In the genomic region with DNA sequence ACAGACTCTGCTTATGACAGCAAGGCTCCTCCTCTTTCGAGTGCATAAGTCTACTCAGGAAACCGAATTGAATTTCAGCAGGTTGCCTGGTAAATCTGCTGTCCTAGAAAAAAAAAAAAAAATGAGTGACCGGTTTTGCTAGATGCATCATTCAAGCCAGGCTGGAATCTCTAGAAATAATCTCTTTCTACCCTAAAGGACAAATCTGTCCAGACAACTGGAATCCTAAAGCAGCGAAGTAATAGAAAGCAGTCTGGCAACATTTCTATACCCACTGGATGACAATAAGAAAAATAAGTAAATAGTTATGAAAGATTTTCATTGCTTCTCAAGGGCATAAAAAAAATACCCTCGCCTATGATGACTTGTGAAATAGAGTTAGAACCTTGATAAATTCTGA, we compare ENCODE assay signal across 16 cellular contexts.
DNase-seq lines count a peak whose midpoint lies in the region; ATAC-seq and TF ChIP-seq lines count a peak whose summit lies in the region.
"Had no signal": no experiment of that assay in that cellular context is flagged by ENCODE, and none has a peak within 500 bp of the region (broad histone marks: within the 10 kb centered on the region; RNA-seq: fewer than 3 reads in every experiment).

No MANE protein-coding gene starts in this region.

- no peaks in the 10 kb centered on the region for H3K36me3 Mint-ChIP-seq in activated naive CD4-positive, alpha-beta T cell treated with anti-CD3 and anti-CD28 coated beads, Interleukin-2, amount 10 ng/mL, durations not matched to agents 7 days and 5 days

- H2AFZ ChIP-seq in smooth muscle cell (ENCODE audit: low read depth): no peak overlapping the region

- H3K4me1 Mint-ChIP-seq in activated naive CD4-positive, alpha-beta T cell treated with anti-CD3 and anti-CD28 coated beads, Interleukin-2, amount 10 ng/mL, durations not matched to agents 7 days and 5 days: no peaks in the 10 kb centered on the region
- H3K4me1 Mint-ChIP-seq: CD14-positive monocyte; CD4-positive, alpha-beta memory T cell had no signal

- no peak overlapping the region for H3K4me3 ChIP-seq in epithelial cell of esophagus (ENCODE audit: low read length)
- H3K4me3 ChIP-seq in smooth muscle cell: no peak overlapping the region
- no peak overlapping the region for H3K4me3 ChIP-seq in uterus
- H3K4me3 ChIP-seq: BLaER1, HAP-1 had no signal

- H3K27me3 ChIP-seq in smooth muscle cell (ENCODE audit: low read depth) (no peaks in the 10 kb centered on the region), uterus (no peaks in the 10 kb centered on the region)

- TF ChIP-seq CTCF in epithelial cell of esophagus (IDR thresholded peaks at IDR 0.05; ENCODE audit: insufficient read depth, low read depth, low read length, missing control alignments) (no peak), smooth muscle cell (IDR thresholded peaks at IDR 0.05; ENCODE audit: borderline replicate concordance, insufficient read depth, poor library complexity, severe bottlenecking) (no peak), uterus (IDR thresholded peaks at IDR 0.05) (no peak)

- no peak for TF ChIP-seq POLR2A in uterus (IDR thresholded peaks at IDR 0.05)

- intact Hi-C loops in uterus (cut with DNase I; ENCODE audit: low total_unique reads): no loop called here

- H3K4me1 ChIP-seq in smooth muscle cell (ENCODE audit: low read depth): no peaks in the 10 kb centered on the region
- no peaks in the 10 kb centered on the region for H3K4me1 ChIP-seq in uterus
- H3K4me1 ChIP-seq: BLaER1 had no signal

- no peak overlapping the region for H3K4me2 ChIP-seq in smooth muscle cell
- H3K4me2 ChIP-seq: BLaER1 had no signal

- no peaks in the 10 kb centered on the region for H3K9me3 Mint-ChIP-seq in activated naive CD4-positive, alpha-beta T cell treated with anti-CD3 and anti-CD28 coated beads, Interleukin-2, amount 10 ng/mL, durations not matched to agents 7 days and 5 days
- H3K9me3 Mint-ChIP-seq: CD4-positive, alpha-beta memory T cell had no signal

- H3K27ac Mint-ChIP-seq in activated naive CD4-positive, alpha-beta T cell treated with anti-CD3 and anti-CD28 coated beads, Interleukin-2, amount 10 ng/mL, durations not matched to agents 7 days and 5 days: no peak overlapping the region
- H3K27ac Mint-ChIP-seq: CD14-positive monocyte; CD4-positive, alpha-beta memory T cell had no signal

- no peaks in the 10 kb centered on the region for H3K27me3 Mint-ChIP-seq in activated naive CD4-positive, alpha-beta T cell treated with anti-CD3 and anti-CD28 coated beads, Interleukin-2, amount 10 ng/mL, durations not matched to agents 7 days and 5 days
- H3K27me3 Mint-ChIP-seq: CD4-positive, alpha-beta memory T cell had no signal

- no peak overlapping the region for H3K9ac ChIP-seq in smooth muscle cell (ENCODE audit: low read depth)
- H3K9ac ChIP-seq: BLaER1 had no signal

- H3K36me3 ChIP-seq in smooth muscle cell (ENCODE audit: low read depth) (no peaks in the 10 kb centered on the region), uterus (no peaks in the 10 kb centered on the region)
- H3K36me3 ChIP-seq: BLaER1, HAP-1 had no signal

- DNase-seq in SIG-M5 treated with dmso at 0.1 percent for 504 hours (lab: John Stamatoyannopoulos, UW; ENCODE audit: unreplicated experiment) (peak; percentile 33), SIG-M5 (lab: John Stamatoyannopoulos, UW) (no peak), NCI-H82 treated with DMSO at 0.1 percent for 48 hours (lab: John Stamatoyannopoulos, UW; ENCODE audit: unreplicated experiment) (peak; percentile 31), epithelial cell of esophagus (ENCODE audit: low read depth) (peak; percentile 41), smooth muscle cell (lab: John Stamatoyannopoulos, UW; ENCODE audit: unreplicated experiment) (no peak), uterus (no peak)
- no peak for DNase-seq in activated naive CD4-positive, alpha-beta T cell treated with anti-CD3 and anti-CD28 coated beads, Interleukin-2, amount 10 ng/mL, durations not matched to agents 7 days and 5 days
- DNase-seq: 8988T; CD4-positive, alpha-beta memory T cell; DMS153; DMS79; GF-D8 had no signal

- H4K20me1 ChIP-seq in smooth muscle cell (ENCODE audit: low read depth): no peaks in the 10 kb centered on the region
- H4K20me1 ChIP-seq: BLaER1 had no signal

- H3K4me3 Mint-ChIP-seq in activated naive CD4-positive, alpha-beta T cell treated with anti-CD3 and anti-CD28 coated beads, Interleukin-2, amount 10 ng/mL, durations not matched to agents 7 days and 5 days: no peak overlapping the region
- H3K4me3 Mint-ChIP-seq: CD14-positive monocyte; CD4-positive, alpha-beta memory T cell had no signal

- no peaks in the 10 kb centered on the region for H3K79me2 ChIP-seq in smooth muscle cell (ENCODE audit: low read depth)

- ATAC-seq in GM18870 (IDR thresholded peaks at IDR 0.05; ENCODE audit: unreplicated experiment): no peak

- 70% methylated on average over 5 of the region's 5 CpGs for WGBS in smooth muscle cell (ENCODE audit: low lambda C conversion rate)

- H3K9me3 ChIP-seq in smooth muscle cell (replicated peaks; ENCODE audit: low read depth): no peaks in the 10 kb centered on the region
- H3K9me3 ChIP-seq in uterus: no peaks in the 10 kb centered on the region
- H3K9me3 ChIP-seq: BLaER1, HAP-1 had no signal

- H3F3A ChIP-seq in smooth muscle cell (ENCODE audit: low read depth): no peaks in the 10 kb centered on the region

- CTCF ChIA-PET in activated naive CD4-positive, alpha-beta T cell treated with anti-CD3 and anti-CD28 coated beads, Interleukin-2, amount 10 ng/mL, durations not matched to agents 7 days and 5 days (lab: Charles Lee): no interaction called here

- H3K27ac ChIP-seq in smooth muscle cell (ENCODE audit: low read depth) (peak overlapping the region; percentile 5), uterus (no peak overlapping the region)
- H3K27ac ChIP-seq: BLaER1 had no signal

Comparison
In these comparisons a context has a peak if more than half of its experiments do, and no peak if none do; other contexts are left out.
1. DNase-seq: peak in SIG-M5 treated with dmso at 0.1 percent for 504 hours (single experiment), NCI-H82 treated with DMSO at 0.1 percent for 48 hours (single experiment) and epithelial cell of esophagus (single experiment); none in SIG-M5 (single experiment), smooth muscle cell (single experiment), uterus (0 of 2) and activated naive CD4-positive, alpha-beta T cell treated with anti-CD3 and anti-CD28 coated beads, Interleukin-2, amount 10 ng/mL, durations not matched to agents 7 days and 5 days (single experiment).